8 cellular contexts compared by ENCODE assay signal in the genomic region with DNA sequence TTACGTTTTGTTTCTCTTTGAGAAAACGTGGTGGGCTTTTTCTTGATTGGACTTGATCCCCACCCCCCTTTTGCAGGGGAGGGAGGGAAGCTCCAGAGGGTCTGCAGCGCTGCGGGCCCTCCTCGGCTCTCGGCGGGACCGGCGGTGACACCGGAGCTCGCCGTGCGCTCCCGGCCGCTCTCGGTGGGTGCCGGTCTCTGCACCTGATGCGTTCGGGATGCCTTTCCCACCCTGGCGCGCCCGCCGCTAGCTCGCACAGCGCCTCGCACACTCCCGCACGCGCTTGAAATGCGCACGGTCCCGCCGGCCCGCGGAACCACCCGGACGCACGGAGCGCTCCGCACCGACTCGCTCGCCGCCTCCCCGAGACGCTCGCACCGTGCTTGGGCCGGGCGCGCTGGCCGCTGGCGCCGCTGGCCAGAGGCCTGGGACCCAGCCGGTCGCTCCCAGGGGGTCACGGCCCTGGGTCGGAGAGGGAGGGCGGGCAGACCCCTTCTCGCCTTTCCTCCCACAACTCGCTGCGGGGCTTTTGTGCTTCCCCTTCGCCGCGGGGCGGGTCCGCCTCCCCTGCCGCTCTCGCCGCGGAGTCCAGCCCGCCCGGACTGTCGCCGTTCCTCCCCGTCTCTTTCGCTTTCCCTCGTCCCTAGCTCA. TPM values are rescaled to one million over a fixed set of nuclear protein-coding genes. Genes with fewer than 3 reads are reported as not detected.
DNase-seq lines count a peak whose midpoint lies in the region; ATAC-seq and TF ChIP-seq lines count a peak whose summit lies in the region.

No MANE protein-coding gene starts in this region.

- CTCF ChIA-PET in CD8-positive, alpha-beta T cell (lab: Charles Lee): interaction anchor here (0.6 to 5.5 kb wide), 16 partner anchors 8 to 201 kb away, joined by 3 to 60 read pairs (median 4); no protein-coding TSS in a partner anchor
- CTCF ChIA-PET in MCF 10A (lab: Yijun Ruan, JAX): interaction anchor here (0.6 to 3.5 kb wide), 6 partner anchors 71 to 379 kb away, joined by 3 to 26 read pairs (median 4); a partner anchor contains a TSS

- ATAC-seq in CD8-positive, alpha-beta T cell: peak; percentile 28
- ATAC-seq in GM21619 (IDR thresholded peaks at IDR 0.05; ENCODE audit: unreplicated experiment): no peak

- H3K27ac ChIP-seq in CD8-positive, alpha-beta T cell (ENCODE audit: low read depth, low read length): no peak overlapping the region
- H3K27ac ChIP-seq in spleen: peak overlapping the region; percentile 63 to 95 (median 90)

- H3K4me3 ChIP-seq in CD8-positive, alpha-beta T cell (ENCODE audit: low read depth, low read length): peak overlapping the region; percentile 70
- peak overlapping the region; percentile 77 to 97 (median 88) for H3K4me3 ChIP-seq in spleen

- H3K4me3 Mint-ChIP-seq in CD8-positive, alpha-beta T cell: peak overlapping the region; percentile 89
- peak overlapping the region; percentile 95 for H3K4me3 Mint-ChIP-seq in MCF 10A (ENCODE audit: unreplicated experiment)

- intact Hi-C loops in CD8-positive, alpha-beta T cell (cut with DNase I, micrococcal nuclease): loop anchor here (1.0 to 5.0 kb wide), 6 partner anchors 14 to 122 kb away; no protein-coding TSS in a partner anchor
- intact Hi-C loops in MCF 10A (cut with micrococcal nuclease): no loop called here
- intact Hi-C loops in spleen (cut with DNase I; ENCODE audit: low total_unique reads): no loop called here

- BruUV-seq in MCF 10A (replicated peaks; lab: Mats Ljungman, UMichigan): no TSS peak

- no peaks in the 10 kb centered on the region for H3K36me3 ChIP-seq in CD8-positive, alpha-beta T cell (ENCODE audit: insufficient read depth, low read length)
- H3K36me3 ChIP-seq in spleen: peaks cover 0 to 29% (median 17%) of the 10 kb centered on the region in 6 donors

- peak in 4 of 7 experiments; percentile 38 to 61 (median 43) for DNase-seq in CD8-positive, alpha-beta T cell
- peak; percentile 74 for DNase-seq in NCI-H69 (lab: John Stamatoyannopoulos, UW)
- DNase-seq in MCF 10A (ENCODE audit: unreplicated experiment): peak; percentile 28
- DNase-seq in iris pigment epithelial cell (ENCODE audit: low read depth): peak; percentile 49
- peak; percentile 91 for DNase-seq in spleen
- DNase-seq in RPMI8226: no peak
- no peak for DNase-seq in ureter (ENCODE audit: low spot score)

- TF ChIP-seq CTCF in CD8-positive, alpha-beta T cell (IDR thresholded peaks at IDR 0.05): no peak
- TF ChIP-seq CTCF in MCF 10A (IDR thresholded peaks at IDR 0.05; ENCODE audit: unreplicated experiment): no peak
- peak in 1 of 11 experiments; percentile 5 for TF ChIP-seq CTCF in spleen (IDR thresholded peaks at IDR 0.05 in 8 of 11, conservative IDR thresholded peaks at IDR 0.05 in 3 of 11)

- H3K9me3 Mint-ChIP-seq in CD8-positive, alpha-beta T cell: no peaks in the 10 kb centered on the region
- no peaks in the 10 kb centered on the region for H3K9me3 Mint-ChIP-seq in MCF 10A (ENCODE audit: unreplicated experiment)

- peaks cover 21% of the 10 kb centered on the region for H3K4me1 ChIP-seq in CD8-positive, alpha-beta T cell (ENCODE audit: insufficient read depth, low read length)
- peaks cover 4 to 86% (median 40%) of the 10 kb centered on the region in 6 donors for H3K4me1 ChIP-seq in spleen

- H3K27ac Mint-ChIP-seq in CD8-positive, alpha-beta T cell: peak overlapping the region; percentile 79
- peak overlapping the region; percentile 98 for H3K27ac Mint-ChIP-seq in MCF 10A (ENCODE audit: low read depth, unreplicated experiment)

- H3K9me3 ChIP-seq in CD8-positive, alpha-beta T cell (ENCODE audit: low read length): no peaks in the 10 kb centered on the region
- no peaks in the 10 kb centered on the region for H3K9me3 ChIP-seq in spleen

- H3K4me1 Mint-ChIP-seq in CD8-positive, alpha-beta T cell (ENCODE audit: low read depth): peaks cover 9% of the 10 kb centered on the region
- H3K4me1 Mint-ChIP-seq in MCF 10A (ENCODE audit: insufficient read depth, unreplicated experiment): peaks cover 23% of the 10 kb centered on the region

- peaks cover 21% of the 10 kb centered on the region for H3K27me3 Mint-ChIP-seq in CD8-positive, alpha-beta T cell (ENCODE audit: low read depth)
- no peaks in the 10 kb centered on the region for H3K27me3 Mint-ChIP-seq in MCF 10A (ENCODE audit: insufficient read depth, unreplicated experiment)

- WGBS in spleen, 5 donors: 0 to 1% (median 1%) methylated on average over 22 to 78 of the region's 78 CpGs

- H3K36me3 Mint-ChIP-seq in CD8-positive, alpha-beta T cell: peaks cover 4% of the 10 kb centered on the region
- peaks cover 62% of the 10 kb centered on the region for H3K36me3 Mint-ChIP-seq in MCF 10A (ENCODE audit: insufficient read depth, unreplicated experiment)

- H3K27me3 ChIP-seq in CD8-positive, alpha-beta T cell (ENCODE audit: insufficient read depth, low read length): peaks cover 14% of the 10 kb centered on the region
- H3K27me3 ChIP-seq in spleen (replicated peaks in 1 of 7): peaks cover 0 to 56% (median 14%) of the 10 kb centered on the region in 7 donors

- POLR2A ChIA-PET in CD8-positive, alpha-beta T cell (lab: Charles Lee): interaction anchor here (0.7 to 2.5 kb wide), 11 partner anchors 10 to 136 kb away, joined by 3 to 12 read pairs (median 3); no protein-coding TSS in a partner anchor
- POLR2A ChIA-PET in MCF 10A (lab: Yijun Ruan, JAX): interaction anchor here (0.6 to 6.9 kb wide), 38 partner anchors 8 to 356 kb away, joined by 3 to 57 read pairs (median 5); no protein-coding TSS in a partner anchor

- TF ChIP-seq POLR2A in spleen (IDR thresholded peaks at IDR 0.05): no peak

RNA-seq across cellular contexts. Expression of a gene that starts 1.0 kb away (rescaled TPM):
- total RNA-seq in CD8-positive, alpha-beta T cell: 10 to 100 TPM; 15.3 to 18.3 TPM
- 70.4 and 75.3 TPM in 2 replicates for total RNA-seq in MCF 10A (2022)
- 10 to 100 TPM in 6 of 7 donors, 1 to 10 TPM in 1; 8.4 to 85.6 (median 81.9) TPM for total RNA-seq in spleen
- 1 to 10 TPM; 1.5 to 9.2 (median 2.8) TPM for polyA plus RNA-seq in spleen
- 166 TPM for total RNA-seq in ureter

Comparison
In these comparisons a context has a peak if more than half of its experiments do, and no peak if none do; other contexts are left out.
1. DNase-seq: peak in CD8-positive, alpha-beta T cell (4 of 7), NCI-H69 (single experiment), MCF 10A (single experiment), iris pigment epithelial cell (single experiment) and spleen (single experiment); none in RPMI8226 (single experiment) and ureter (single experiment).
2. intact Hi-C loops: an anchor here in CD8-positive, alpha-beta T cell (1.0 to 5.0 kb wide); none called in MCF 10A and spleen.